Comparison of ENCODE assay signal across 14 cellular contexts in the genomic region with DNA sequence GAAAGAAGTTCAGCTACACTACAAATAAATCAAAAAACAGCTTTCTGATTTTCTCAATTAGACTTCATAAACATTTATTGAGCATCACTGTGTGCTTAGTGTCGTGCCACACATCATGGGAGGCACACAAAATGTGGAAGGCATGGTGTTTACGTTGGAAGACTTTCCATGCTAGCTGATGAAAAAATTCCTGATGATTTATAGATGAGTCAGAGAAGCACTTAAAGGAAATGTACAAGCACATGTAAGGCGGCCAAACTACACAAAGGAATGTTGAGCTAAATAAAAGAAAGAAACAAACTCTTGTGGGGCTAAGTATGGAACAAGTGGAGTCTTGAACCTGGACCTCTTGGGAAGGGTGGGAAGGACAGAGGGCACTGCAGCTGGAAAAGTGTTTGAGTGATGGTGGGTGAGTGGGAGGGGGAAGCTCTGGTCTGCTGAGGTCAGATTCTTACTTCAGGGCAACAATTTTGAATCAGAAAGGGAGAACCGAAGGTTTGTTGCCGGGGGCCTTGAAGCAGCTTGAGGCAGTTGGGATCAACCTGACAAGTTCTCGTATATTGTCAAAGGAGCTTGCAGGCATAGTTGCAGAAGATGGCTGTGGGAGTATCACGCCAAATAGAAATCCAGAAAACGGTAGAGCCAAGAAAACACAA.
DNase-seq lines count a peak whose midpoint lies in the region; ATAC-seq and TF ChIP-seq lines count a peak whose summit lies in the region.
"Had no signal": no experiment of that assay in that cellular context is flagged by ENCODE, and none has a peak within 500 bp of the region (broad histone marks: within the 10 kb centered on the region; RNA-seq: fewer than 3 reads in every experiment).

No MANE protein-coding gene starts in this region.

- CTCF ChIA-PET in RWPE1 (lab: Yijun Ruan, JAX), result interaction anchor here (0.6 kb wide), 1 partner anchor 433 kb away, joined by 3 read pairs; no protein-coding TSS in a partner anchor
- CTCF ChIA-PET in activated CD8-positive, alpha-beta T cell treated with anti-CD3 and anti-CD28 coated beads for 36 hours (lab: Charles Lee), result interaction anchor here (0.7 to 1.1 kb wide), 4 partner anchors 8 to 153 kb away, joined by 3 to 4 read pairs (median 3); no protein-coding TSS in a partner anchor

- peak overlapping the region; percentile 74 for H3K27ac Mint-ChIP-seq in osteocyte (ENCODE audit: unreplicated experiment)
- no peak overlapping the region for H3K27ac Mint-ChIP-seq in activated CD8-positive, alpha-beta T cell treated with anti-CD3 and anti-CD28 coated beads for 36 hours
- H3K27ac Mint-ChIP-seq: dendritic cell treated with granulocyte-macrophage colony-stimulating factor and Interleukin-4, amounts not matched to agents 40 ng/mL and 50 ng/mL, for 4 days had no signal

- H3K9me3 Mint-ChIP-seq in osteocyte (ENCODE audit: unreplicated experiment), result no peaks in the 10 kb centered on the region
- no peaks in the 10 kb centered on the region for H3K9me3 Mint-ChIP-seq in activated CD8-positive, alpha-beta T cell treated with anti-CD3 and anti-CD28 coated beads for 36 hours
- H3K9me3 Mint-ChIP-seq: dendritic cell treated with granulocyte-macrophage colony-stimulating factor and Interleukin-4, amounts not matched to agents 40 ng/mL and 50 ng/mL, for 4 days had no signal

- H3K4me3 Mint-ChIP-seq in osteocyte (ENCODE audit: unreplicated experiment), result no peak overlapping the region
- no peak overlapping the region for H3K4me3 Mint-ChIP-seq in activated CD8-positive, alpha-beta T cell treated with anti-CD3 and anti-CD28 coated beads for 36 hours
- H3K4me3 Mint-ChIP-seq: dendritic cell treated with granulocyte-macrophage colony-stimulating factor and Interleukin-4, amounts not matched to agents 40 ng/mL and 50 ng/mL, for 4 days had no signal

- no peaks in the 10 kb centered on the region for H3K36me3 Mint-ChIP-seq in osteocyte (ENCODE audit: unreplicated experiment)
- no peaks in the 10 kb centered on the region for H3K36me3 Mint-ChIP-seq in activated CD8-positive, alpha-beta T cell treated with anti-CD3 and anti-CD28 coated beads for 36 hours (ENCODE audit: low read depth)

- POLR2A ChIA-PET in RWPE1 (lab: Yijun Ruan, JAX; ENCODE audit: low non-redundant PET), result no interaction called here
- POLR2A ChIA-PET in activated CD8-positive, alpha-beta T cell treated with anti-CD3 and anti-CD28 coated beads for 36 hours (lab: Charles Lee), result interaction anchor here (0.7 to 1.2 kb wide), 3 partner anchors 73 to 260 kb away, joined by 3 read pairs; no protein-coding TSS in a partner anchor

- ATAC-seq in esophagus mucosa, result peak; percentile 56
- ATAC-seq in activated CD8-positive, alpha-beta T cell treated with anti-CD3 and anti-CD28 coated beads for 36 hours, result no peak
- ATAC-seq: mucosa of descending colon had no signal

- TF ChIP-seq CTCF in RWPE1 (conservative IDR thresholded peaks at IDR 0.05; ENCODE audit: low read depth) (no peak), osteocyte (IDR thresholded peaks at IDR 0.05) (no peak)
- no peak for TF ChIP-seq CTCF in activated CD8-positive, alpha-beta T cell treated with anti-CD3 and anti-CD28 coated beads for 36 hours (IDR thresholded peaks at IDR 0.05)

- DNase-seq in GM04504 (ENCODE audit: low read depth), result peak; percentile 10
- DNase-seq in RWPE1 (ENCODE audit: low spot score), result peak; percentile 77
- no peak for DNase-seq in osteocyte (ENCODE audit: extremely low spot score, unreplicated experiment)
- DNase-seq in activated effector memory CD4-positive, alpha-beta T cell treated with anti-CD3 and anti-CD28 coated beads, Interleukin-2, amount 50 U/mL, for 16 hours, result no peak
- DNase-seq in NCI-H2107 treated with DMSO at 0.1 percent for 48 hours (lab: John Stamatoyannopoulos, UW; ENCODE audit: unreplicated experiment), result no peak
- no peak for DNase-seq in midbrain (lab: John Stamatoyannopoulos, UW)
- DNase-seq in activated CD8-positive, alpha-beta T cell treated with anti-CD3 and anti-CD28 coated beads for 36 hours, result no peak
- DNase-seq: activated CD4-positive, CD25-positive, alpha-beta regulatory T cell; activated gamma-delta T cell; mucosa of descending colon; NCI-H2171 treated with DMSO at 0.1 percent for 48 hours; trophoblast cell had no signal

- H3K4me1 Mint-ChIP-seq in osteocyte (ENCODE audit: unreplicated experiment), result peaks cover 9% of the 10 kb centered on the region
- peaks cover 23% of the 10 kb centered on the region for H3K4me1 Mint-ChIP-seq in activated CD8-positive, alpha-beta T cell treated with anti-CD3 and anti-CD28 coated beads for 36 hours (ENCODE audit: low read depth)

- intact Hi-C loops in activated CD8-positive, alpha-beta T cell treated with anti-CD3 and anti-CD28 coated beads for 36 hours (cut with micrococcal nuclease), result no loop called here

- H3K27me3 Mint-ChIP-seq in osteocyte (ENCODE audit: unreplicated experiment), result peaks cover 34% of the 10 kb centered on the region
- H3K27me3 Mint-ChIP-seq in activated CD8-positive, alpha-beta T cell treated with anti-CD3 and anti-CD28 coated beads for 36 hours, result peaks cover 6% of the 10 kb centered on the region

- H3K27ac ChIP-seq in RWPE1, result peak overlapping the region; percentile 88

Comparison
In these comparisons a context has a peak if more than half of its experiments do, and no peak if none do; other contexts are left out.
1. DNase-seq: peak in GM04504 (single experiment) and RWPE1 (single experiment); none in osteocyte (single experiment), activated effector memory CD4-positive, alpha-beta T cell treated with anti-CD3 and anti-CD28 coated beads, Interleukin-2, amount 50 U/mL, for 16 hours (single experiment), NCI-H2107 treated with DMSO at 0.1 percent for 48 hours (single experiment), midbrain (single experiment) and activated CD8-positive, alpha-beta T cell treated with anti-CD3 and anti-CD28 coated beads for 36 hours (single experiment).